ENCODE assay signal across 2 cellular contexts in the genomic region with DNA sequence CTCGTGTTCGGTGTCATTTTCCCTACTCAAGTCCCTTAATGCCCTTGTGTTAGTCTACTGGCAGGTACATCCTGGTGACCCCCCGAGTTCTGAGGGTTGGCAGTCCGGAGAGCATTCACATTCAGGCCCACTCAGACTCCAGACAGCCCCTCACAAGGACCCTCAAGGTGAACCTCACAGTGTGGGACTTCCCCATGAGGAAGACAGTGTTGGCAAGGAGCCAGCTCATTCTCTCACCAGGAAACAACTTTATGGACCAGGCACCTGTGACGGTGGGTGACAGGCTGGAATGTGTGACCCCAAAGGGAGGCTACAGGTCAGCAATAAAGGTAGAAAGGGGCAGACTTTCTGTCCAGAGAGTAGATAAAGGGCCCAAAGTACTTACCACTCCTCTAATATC.
TF ChIP-seq lines count a peak whose summit lies in the region.

No MANE protein-coding gene starts in this region.

TF ChIP-seq in liver, 16 proteins besides CTCF, POLR2A, EP300 and RAD21:
- TF ChIP-seq, protein P1, sequence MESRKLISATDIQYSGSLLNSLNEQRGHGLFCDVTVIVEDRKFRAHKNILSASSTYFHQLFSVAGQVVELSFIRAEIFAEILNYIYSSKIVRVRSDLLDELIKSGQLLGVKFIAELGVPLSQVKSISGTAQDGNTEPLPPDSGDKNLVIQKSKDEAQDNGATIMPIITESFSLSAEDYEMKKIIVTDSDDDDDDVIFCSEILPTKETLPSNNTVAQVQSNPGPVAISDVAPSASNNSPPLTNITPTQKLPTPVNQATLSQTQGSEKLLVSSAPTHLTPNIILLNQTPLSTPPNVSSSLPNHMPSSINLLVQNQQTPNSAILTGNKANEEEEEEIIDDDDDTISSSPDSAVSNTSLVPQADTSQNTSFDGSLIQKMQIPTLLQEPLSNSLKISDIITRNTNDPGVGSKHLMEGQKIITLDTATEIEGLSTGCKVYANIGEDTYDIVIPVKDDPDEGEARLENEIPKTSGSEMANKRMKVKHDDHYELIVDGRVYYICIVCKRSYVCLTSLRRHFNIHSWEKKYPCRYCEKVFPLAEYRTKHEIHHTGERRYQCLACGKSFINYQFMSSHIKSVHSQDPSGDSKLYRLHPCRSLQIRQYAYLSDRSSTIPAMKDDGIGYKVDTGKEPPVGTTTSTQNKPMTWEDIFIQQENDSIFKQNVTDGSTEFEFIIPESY (IDR thresholded peaks at IDR 0.05) = no peak
- no peak for TF ChIP-seq HNF4G (IDR thresholded peaks at IDR 0.05)
- no peak for TF ChIP-seq HNF4A (conservative IDR thresholded peaks at IDR 0.05)
- TF ChIP-seq, protein P2, sequence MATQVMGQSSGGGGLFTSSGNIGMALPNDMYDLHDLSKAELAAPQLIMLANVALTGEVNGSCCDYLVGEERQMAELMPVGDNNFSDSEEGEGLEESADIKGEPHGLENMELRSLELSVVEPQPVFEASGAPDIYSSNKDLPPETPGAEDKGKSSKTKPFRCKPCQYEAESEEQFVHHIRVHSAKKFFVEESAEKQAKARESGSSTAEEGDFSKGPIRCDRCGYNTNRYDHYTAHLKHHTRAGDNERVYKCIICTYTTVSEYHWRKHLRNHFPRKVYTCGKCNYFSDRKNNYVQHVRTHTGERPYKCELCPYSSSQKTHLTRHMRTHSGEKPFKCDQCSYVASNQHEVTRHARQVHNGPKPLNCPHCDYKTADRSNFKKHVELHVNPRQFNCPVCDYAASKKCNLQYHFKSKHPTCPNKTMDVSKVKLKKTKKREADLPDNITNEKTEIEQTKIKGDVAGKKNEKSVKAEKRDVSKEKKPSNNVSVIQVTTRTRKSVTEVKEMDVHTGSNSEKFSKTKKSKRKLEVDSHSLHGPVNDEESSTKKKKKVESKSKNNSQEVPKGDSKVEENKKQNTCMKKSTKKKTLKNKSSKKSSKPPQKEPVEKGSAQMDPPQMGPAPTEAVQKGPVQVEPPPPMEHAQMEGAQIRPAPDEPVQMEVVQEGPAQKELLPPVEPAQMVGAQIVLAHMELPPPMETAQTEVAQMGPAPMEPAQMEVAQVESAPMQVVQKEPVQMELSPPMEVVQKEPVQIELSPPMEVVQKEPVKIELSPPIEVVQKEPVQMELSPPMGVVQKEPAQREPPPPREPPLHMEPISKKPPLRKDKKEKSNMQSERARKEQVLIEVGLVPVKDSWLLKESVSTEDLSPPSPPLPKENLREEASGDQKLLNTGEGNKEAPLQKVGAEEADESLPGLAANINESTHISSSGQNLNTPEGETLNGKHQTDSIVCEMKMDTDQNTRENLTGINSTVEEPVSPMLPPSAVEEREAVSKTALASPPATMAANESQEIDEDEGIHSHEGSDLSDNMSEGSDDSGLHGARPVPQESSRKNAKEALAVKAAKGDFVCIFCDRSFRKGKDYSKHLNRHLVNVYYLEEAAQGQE (IDR thresholded peaks at IDR 0.05) = no peak
- TF ChIP-seq FOXA2 (IDR thresholded peaks at IDR 0.05) = no peak
- no peak for TF ChIP-seq JUND (IDR thresholded peaks at IDR 0.05)
- TF ChIP-seq, protein P3, sequence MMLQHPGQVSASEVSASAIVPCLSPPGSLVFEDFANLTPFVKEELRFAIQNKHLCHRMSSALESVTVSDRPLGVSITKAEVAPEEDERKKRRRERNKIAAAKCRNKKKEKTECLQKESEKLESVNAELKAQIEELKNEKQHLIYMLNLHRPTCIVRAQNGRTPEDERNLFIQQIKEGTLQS (IDR thresholded peaks at IDR 0.05) = no peak
- TF ChIP-seq TAF1 (conservative IDR thresholded peaks at IDR 0.05) = no peak
- TF ChIP-seq GABPA (IDR thresholded peaks at IDR 0.05 in 1 of 2, conservative IDR thresholded peaks at IDR 0.05 in 1 of 2) = no peak
- TF ChIP-seq, protein P4, sequence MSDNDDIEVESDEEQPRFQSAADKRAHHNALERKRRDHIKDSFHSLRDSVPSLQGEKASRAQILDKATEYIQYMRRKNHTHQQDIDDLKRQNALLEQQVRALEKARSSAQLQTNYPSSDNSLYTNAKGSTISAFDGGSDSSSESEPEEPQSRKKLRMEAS (IDR thresholded peaks at IDR 0.05) = no peak
- no peak for TF ChIP-seq EGR1 (IDR thresholded peaks at IDR 0.05; ENCODE audit: low read depth in 2 of 2)
- TF ChIP-seq SP1 (IDR thresholded peaks at IDR 0.05) = no peak
- TF ChIP-seq YY1 (IDR thresholded peaks at IDR 0.05) = no peak
- no peak for TF ChIP-seq RXRA (IDR thresholded peaks at IDR 0.05)
- TF ChIP-seq NR2F2 (IDR thresholded peaks at IDR 0.05) = no peak
- no peak for TF ChIP-seq FOXA1 (IDR thresholded peaks at IDR 0.05)

TF ChIP-seq in HepG2, 621 proteins besides CTCF, POLR2A, EP300 and RAD21:
- TF ChIP-seq, protein P5, sequence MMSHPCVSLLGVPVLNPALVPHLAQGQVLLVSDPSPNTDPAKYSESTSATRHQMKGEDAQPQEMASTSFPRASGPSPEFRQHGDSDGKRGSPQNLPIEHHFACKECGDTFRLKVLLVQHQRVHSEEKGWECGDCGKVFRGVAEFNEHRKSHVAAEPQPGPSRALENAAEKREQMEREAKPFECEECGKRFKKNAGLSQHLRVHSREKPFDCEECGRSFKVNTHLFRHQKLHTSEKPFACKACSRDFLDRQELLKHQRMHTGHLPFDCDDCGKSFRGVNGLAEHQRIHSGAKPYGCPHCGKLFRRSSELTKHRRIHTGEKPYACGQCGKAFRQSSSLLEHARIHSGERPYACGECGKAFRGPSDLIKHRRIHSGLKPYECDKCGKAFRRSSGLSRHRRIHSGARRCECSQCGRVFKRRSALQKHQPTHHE (CRISPR knock-in tag; IDR thresholded peaks at IDR 0.05; ENCODE audit: borderline replicate concordance) = no peak
- no peak for TF ChIP-seq ZNF570 (CRISPR knock-in tag; IDR thresholded peaks at IDR 0.05; ENCODE audit: borderline replicate concordance)
- TF ChIP-seq ZNF672 (CRISPR knock-in tag; IDR thresholded peaks at IDR 0.05) = no peak
- TF ChIP-seq, protein P6, sequence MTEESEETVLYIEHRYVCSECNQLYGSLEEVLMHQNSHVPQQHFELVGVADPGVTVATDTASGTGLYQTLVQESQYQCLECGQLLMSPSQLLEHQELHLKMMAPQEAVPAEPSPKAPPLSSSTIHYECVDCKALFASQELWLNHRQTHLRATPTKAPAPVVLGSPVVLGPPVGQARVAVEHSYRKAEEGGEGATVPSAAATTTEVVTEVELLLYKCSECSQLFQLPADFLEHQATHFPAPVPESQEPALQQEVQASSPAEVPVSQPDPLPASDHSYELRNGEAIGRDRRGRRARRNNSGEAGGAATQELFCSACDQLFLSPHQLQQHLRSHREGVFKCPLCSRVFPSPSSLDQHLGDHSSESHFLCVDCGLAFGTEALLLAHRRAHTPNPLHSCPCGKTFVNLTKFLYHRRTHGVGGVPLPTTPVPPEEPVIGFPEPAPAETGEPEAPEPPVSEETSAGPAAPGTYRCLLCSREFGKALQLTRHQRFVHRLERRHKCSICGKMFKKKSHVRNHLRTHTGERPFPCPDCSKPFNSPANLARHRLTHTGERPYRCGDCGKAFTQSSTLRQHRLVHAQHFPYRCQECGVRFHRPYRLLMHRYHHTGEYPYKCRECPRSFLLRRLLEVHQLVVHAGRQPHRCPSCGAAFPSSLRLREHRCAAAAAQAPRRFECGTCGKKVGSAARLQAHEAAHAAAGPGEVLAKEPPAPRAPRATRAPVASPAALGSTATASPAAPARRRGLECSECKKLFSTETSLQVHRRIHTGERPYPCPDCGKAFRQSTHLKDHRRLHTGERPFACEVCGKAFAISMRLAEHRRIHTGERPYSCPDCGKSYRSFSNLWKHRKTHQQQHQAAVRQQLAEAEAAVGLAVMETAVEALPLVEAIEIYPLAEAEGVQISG (CRISPR knock-in tag; IDR thresholded peaks at IDR 0.05) = no peak
- TF ChIP-seq ZNF772 (CRISPR knock-in tag; IDR thresholded peaks at IDR 0.05) = no peak
- TF ChIP-seq, protein P7, sequence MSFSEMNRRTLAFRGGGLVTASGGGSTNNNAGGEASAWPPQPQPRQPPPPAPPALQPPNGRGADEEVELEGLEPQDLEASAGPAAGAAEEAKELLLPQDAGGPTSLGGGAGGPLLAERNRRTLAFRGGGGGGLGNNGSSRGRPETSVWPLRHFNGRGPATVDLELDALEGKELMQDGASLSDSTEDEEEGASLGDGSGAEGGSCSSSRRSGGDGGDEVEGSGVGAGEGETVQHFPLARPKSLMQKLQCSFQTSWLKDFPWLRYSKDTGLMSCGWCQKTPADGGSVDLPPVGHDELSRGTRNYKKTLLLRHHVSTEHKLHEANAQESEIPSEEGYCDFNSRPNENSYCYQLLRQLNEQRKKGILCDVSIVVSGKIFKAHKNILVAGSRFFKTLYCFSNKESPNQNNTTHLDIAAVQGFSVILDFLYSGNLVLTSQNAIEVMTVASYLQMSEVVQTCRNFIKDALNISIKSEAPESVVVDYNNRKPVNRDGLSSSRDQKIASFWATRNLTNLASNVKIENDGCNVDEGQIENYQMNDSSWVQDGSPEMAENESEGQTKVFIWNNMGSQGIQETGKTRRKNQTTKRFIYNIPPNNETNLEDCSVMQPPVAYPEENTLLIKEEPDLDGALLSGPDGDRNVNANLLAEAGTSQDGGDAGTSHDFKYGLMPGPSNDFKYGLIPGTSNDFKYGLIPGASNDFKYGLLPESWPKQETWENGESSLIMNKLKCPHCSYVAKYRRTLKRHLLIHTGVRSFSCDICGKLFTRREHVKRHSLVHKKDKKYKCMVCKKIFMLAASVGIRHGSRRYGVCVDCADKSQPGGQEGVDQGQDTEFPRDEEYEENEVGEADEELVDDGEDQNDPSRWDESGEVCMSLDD (CRISPR knock-in tag; IDR thresholded peaks at IDR 0.05; ENCODE audit: borderline replicate concordance) = no peak
- TF ChIP-seq SOX6 (IDR thresholded peaks at IDR 0.05) = no peak
- TF ChIP-seq SOX6 (CRISPR knock-in tag; IDR thresholded peaks at IDR 0.05) = no peak
- TF ChIP-seq MYC (CRISPR knock-in tag; IDR thresholded peaks at IDR 0.05; ENCODE audit: borderline replicate concordance) = no peak
- TF ChIP-seq ZNF619 (CRISPR knock-in tag; IDR thresholded peaks at IDR 0.05) = no peak
- TF ChIP-seq JUND (CRISPR knock-in tag; IDR thresholded peaks at IDR 0.05) = no peak
